Comparison of ENCODE assay signal across 8 cellular contexts in the genomic region with DNA sequence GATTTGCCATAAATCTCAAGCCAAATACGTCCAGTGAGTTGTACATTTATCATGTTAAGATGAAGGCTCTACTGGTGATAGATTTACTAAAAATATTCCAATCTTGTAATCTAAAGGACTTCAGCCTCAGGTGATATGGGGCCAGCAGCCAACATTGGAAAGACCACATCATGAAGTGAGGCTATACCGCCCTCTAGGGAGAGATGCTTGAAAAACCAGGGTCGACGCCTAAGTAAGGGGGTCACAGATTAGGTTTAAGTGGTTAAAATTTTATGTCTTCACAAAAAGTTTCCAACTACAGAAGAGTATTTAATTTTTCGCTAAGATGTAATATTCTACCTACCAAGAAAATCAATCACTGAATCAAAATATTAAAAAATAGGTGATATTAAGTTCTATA. TPM values are rescaled to one million over a fixed set of nuclear protein-coding genes. Genes with fewer than 3 reads are reported as not detected.
DNase-seq lines count a peak whose midpoint lies in the region; ATAC-seq and TF ChIP-seq lines count a peak whose summit lies in the region.

No MANE protein-coding gene starts in this region.

- DNase-seq in A172 (ENCODE audit: low spot score) (peak; percentile 23), GM10266 (ENCODE audit: extremely low spot score) (no peak), NCI-H1092 (lab: John Stamatoyannopoulos, UW) (peak; percentile 6), erythroblast (lab: John Stamatoyannopoulos, UW) (peak; percentile 18 to 34), body of pancreas (no peak), amniotic stem cell (lab: John Stamatoyannopoulos, UW) (no peak), prostate gland (ENCODE audit: low spot score) (no peak), GM19240 (ENCODE audit: insufficient read length, low spot score) (no peak)

- TF ChIP-seq POLR2A in erythroblast (IDR thresholded peaks at IDR 0.05; ENCODE audit: low read length): no peak
- no peak for TF ChIP-seq POLR2A in body of pancreas (IDR thresholded peaks at IDR 0.05)
- no peak for TF ChIP-seq POLR2A in prostate gland (IDR thresholded peaks at IDR 0.05)

- no peaks in the 10 kb centered on the region for H3K27me3 ChIP-seq in body of pancreas
- H3K27me3 ChIP-seq in prostate gland (replicated peaks; ENCODE audit: insufficient read depth): no peaks in the 10 kb centered on the region

- no peak for ATAC-seq in body of pancreas

- intact Hi-C loops in body of pancreas (cut with DNase I): no loop called here
- intact Hi-C loops in prostate gland (cut with DNase I): loop anchor here (10.0 kb wide), 1 partner anchor 234 kb away; no protein-coding TSS in a partner anchor

- TF ChIP-seq CTCF in GM10266 (IDR thresholded peaks at IDR 0.05; ENCODE audit: control insufficient read depth, insufficient read depth, low read depth, missing control alignments): peak; percentile 46
- peak in 1 of 7 experiments; percentile 8 for TF ChIP-seq CTCF in body of pancreas (IDR thresholded peaks at IDR 0.05)
- TF ChIP-seq CTCF in prostate gland (IDR thresholded peaks at IDR 0.05): no peak

- 46 to 48% methylated on average over 5 of the region's 5 CpGs for WGBS in body of pancreas, 2 donors
- 84% methylated on average over 5 of the region's 5 CpGs for WGBS in prostate gland

- H3K27ac ChIP-seq in body of pancreas: no peak overlapping the region
- no peak overlapping the region for H3K27ac ChIP-seq in prostate gland

- H3K36me3 ChIP-seq in body of pancreas (replicated peaks in 1 of 2; ENCODE audit: insufficient read depth in 1 of 2, low read depth in 2 of 2) (no peaks in the 10 kb centered on the region), prostate gland (no peaks in the 10 kb centered on the region)

- no peak overlapping the region for H3K4me3 ChIP-seq in body of pancreas
- H3K4me3 ChIP-seq in prostate gland: no peak overlapping the region

- H3K4me1 ChIP-seq in body of pancreas: peaks cover 4% of the 10 kb centered on the region
- no peaks in the 10 kb centered on the region for H3K4me1 ChIP-seq in prostate gland (replicated peaks)

- H3K9me3 ChIP-seq in body of pancreas (no peaks in the 10 kb centered on the region), prostate gland (no peaks in the 10 kb centered on the region)

RNA-seq across cellular contexts. Expression of gene DOCK10, which starts 33.3 kb away (rescaled TPM):
- total RNA-seq in A172 (2014; rRNA removed; shearing (Covaris generic)): 22.7 and 37.5 TPM in 2 replicates
- 1 to 10 TPM; 2.0 to 3.4 TPM for total RNA-seq in body of pancreas
- total RNA-seq in prostate gland: 1 to 10 TPM; 4.8 to 6.2 TPM

Comparison
In these comparisons a context has a peak if more than half of its experiments do, and no peak if none do; other contexts are left out.
1. DNase-seq: peak in A172 (single experiment), NCI-H1092 (single experiment) and erythroblast (2 of 2); none in GM10266 (single experiment), body of pancreas (0 of 4), amniotic stem cell (single experiment), prostate gland (single experiment) and GM19240 (single experiment).